Comparison of ENCODE assay signal across 8 cellular contexts in genomic region chr10:97701438-97702064, GRCh38. TPM values are rescaled to one million over a fixed set of nuclear protein-coding genes. Genes with fewer than 3 reads are reported as not detected.
DNase-seq lines count a peak whose midpoint lies in the region; ATAC-seq, FAIRE-seq and TF ChIP-seq lines count a peak whose summit lies in the region.

No MANE protein-coding gene starts in this region.

- TF ChIP-seq CTCF in Calu3 (IDR thresholded peaks at IDR 0.05; ENCODE audit: unreplicated experiment): no peak
- peak; percentile 87 to 91 (median 89) for TF ChIP-seq CTCF in GM12878 (IDR thresholded peaks at IDR 0.05 in 2 of 3, conservative IDR thresholded peaks at IDR 0.05 in 1 of 3; ENCODE audit: control insufficient read depth in 2 of 3, extremely low read depth in 1 of 3, insufficient read depth in 1 of 3, low read depth in 3 of 3, low read length in 3 of 3)

- H3K36me3 ChIP-seq in Karpas-422 (ENCODE audit: insufficient read depth, low read length) (no peaks in the 10 kb centered on the region), GM12878 (ENCODE audit: control insufficient read depth in 2 of 2, insufficient read depth in 2 of 2, low read length in 1 of 2) (no peaks in the 10 kb centered on the region), small intestine (ENCODE audit: control insufficient read depth in 2 of 2, insufficient read depth in 2 of 2, low read length in 2 of 2) (no peaks in the 10 kb centered on the region)

- in situ Hi-C loops in GM12878 (cut with MboI): no loop called here

- no peak overlapping the region for H3K9ac ChIP-seq in Karpas-422 (ENCODE audit: low read length)
- no peak overlapping the region for H3K9ac ChIP-seq in GM12878 (ENCODE audit: control insufficient read depth, insufficient read depth, low read length)

- no peaks in the 10 kb centered on the region for H3K4me1 Mint-ChIP-seq in Calu3 (ENCODE audit: low read depth, unreplicated experiment)

- no peak for TF ChIP-seq POLR2A in GM12878 (IDR thresholded peaks at IDR 0.05; ENCODE audit: low read depth, low read length)

- H3K4me3 ChIP-seq in Karpas-422 (ENCODE audit: low read length) (no peak overlapping the region), GM12878 (no peak overlapping the region), small intestine (ENCODE audit: low read depth in 1 of 2, low read length in 2 of 2) (no peak overlapping the region)

- TF ChIP-seq EP300 in GM12878 (IDR thresholded peaks at IDR 0.05; ENCODE audit: borderline replicate concordance in 1 of 2, control insufficient read depth in 1 of 2, low read depth in 2 of 2, low read length in 2 of 2): no peak

- H2AFZ ChIP-seq in Karpas-422 (ENCODE audit: low read length) (no peak overlapping the region), GM12878 (ENCODE audit: control insufficient read depth, low read depth, low read length) (no peak overlapping the region; the same call in 1 of the 2 replicates)

- SMC1A ChIA-PET in GM12878 (lab: Charles Lee; ENCODE audit: uncharacterized antibody, unreplicated experiment): interaction anchor here (1.0 to 6.4 kb wide), 11 partner anchors 8 to 340 kb away, joined by 4 to 38 read pairs (median 6); partner anchors contain the start of genes AVPI1 and ZFYVE27

- intact Hi-C loops in Calu3 (cut with micrococcal nuclease; ENCODE audit: unreplicated experiment) (loop anchor here (2.0 kb wide), 1 partner anchor 29 kb away; no protein-coding TSS in a partner anchor), GM12878 (cut with micrococcal nuclease; ENCODE audit: unreplicated experiment) (loop anchor here (1.0 to 10.0 kb wide), 2 partner anchors 30 to 343 kb away; no protein-coding TSS in a partner anchor)

- POLR2A ChIA-PET in GM12878 (lab: Charles Lee): interaction anchor here (0.8 to 1.2 kb wide), 3 partner anchors 19 to 35 kb away, joined by 3 to 6 read pairs (median 4); partner anchors contain the start of gene ZFYVE27

- no peak overlapping the region for H3K4me3 Mint-ChIP-seq in Calu3 (ENCODE audit: low read depth, unreplicated experiment)

- ATAC-seq in GM12878: peak; percentile 96

- no peak overlapping the region for H3K27ac Mint-ChIP-seq in Calu3 (ENCODE audit: unreplicated experiment)

- H3K9me3 ChIP-seq in Karpas-422 (ENCODE audit: low read length) (no peaks in the 10 kb centered on the region), GM12878 (replicated peaks; ENCODE audit: control insufficient read depth, insufficient read depth, low read length) (no peaks in the 10 kb centered on the region), small intestine (ENCODE audit: control insufficient read depth, low read depth) (no peaks in the 10 kb centered on the region)

- BruUV-seq in Calu3 (replicated peaks; lab: Mats Ljungman, UMichigan) (no TSS peak), GM12878 (replicated peaks; lab: Mats Ljungman, UMichigan) (no TSS peak)

- CTCF ChIA-PET in Calu3 (lab: Charles Lee): interaction anchor here (0.5 to 1.4 kb wide), 9 partner anchors 8 to 1963 kb away, joined by 4 to 19 read pairs (median 7); partner anchors contain the start of gene AVPI1
- CTCF ChIA-PET in GM12878 (lab: Yijun Ruan, JAX): interaction anchor here (0.6 to 14.9 kb wide), 28 partner anchors 8 to 1298 kb away, joined by 3 to 416 read pairs (median 4); partner anchors contain the start of genes ANKRD2, AVPI1, MARVELD1 and ZFYVE27

- H3K79me2 ChIP-seq in Karpas-422 (ENCODE audit: low read length): no peaks in the 10 kb centered on the region
- no peaks in the 10 kb centered on the region for H3K79me2 ChIP-seq in GM12878 (ENCODE audit: control insufficient read depth, insufficient read depth, low read length)

- no peaks in the 10 kb centered on the region for H3K9me3 Mint-ChIP-seq in Calu3 (ENCODE audit: low read depth, unreplicated experiment)

- H3K27me3 Mint-ChIP-seq in Calu3 (ENCODE audit: unreplicated experiment): no peaks in the 10 kb centered on the region

- no peak overlapping the region for H3K27ac ChIP-seq in Karpas-422 (ENCODE audit: low read length)
- H3K27ac ChIP-seq in GM12878 (ENCODE audit: control insufficient read depth, insufficient read depth): no peak overlapping the region
- no peak overlapping the region for H3K27ac ChIP-seq in small intestine (ENCODE audit: low read depth in 1 of 2, low read length in 1 of 2)

- RAD21 ChIA-PET in GM12878 (lab: Charles Lee; ENCODE audit: unreplicated experiment): interaction anchor here (0.5 to 3.9 kb wide), 17 partner anchors 8 to 341 kb away, joined by 3 to 24 read pairs (median 6); partner anchors contain the start of genes ANKRD2, AVPI1 and ZFYVE27

- H3K36me3 Mint-ChIP-seq in Calu3 (ENCODE audit: insufficient read depth, unreplicated experiment): no peaks in the 10 kb centered on the region

- no peaks in the 10 kb centered on the region for H3K9me2 ChIP-seq in Karpas-422 (replicated peaks; ENCODE audit: insufficient read depth, low read length)

- H3K4me2 ChIP-seq in Karpas-422 (ENCODE audit: low read depth, low read length, poor library complexity, severe bottlenecking) (no peak overlapping the region), GM12878 (ENCODE audit: control insufficient read depth, insufficient read depth) (no peak overlapping the region)

- H3K4me1 ChIP-seq in Karpas-422 (ENCODE audit: low read length) (no peaks in the 10 kb centered on the region), GM12878 (ENCODE audit: control insufficient read depth, insufficient read depth, low read length) (0 out of 2 replicates have a peak, but pooled peaks cover 3% of the 10 kb centered on the region), small intestine (ENCODE audit: control insufficient read depth in 2 of 2, insufficient read depth in 1 of 2, low read depth in 1 of 2, low read length in 1 of 2) (no peaks in the 10 kb centered on the region)

- 36% methylated on average over 11 of the region's 11 CpGs for WGBS in GM12878 (ENCODE audit: insufficient coverage, insufficient replicate concordance, low lambda C conversion rate, missing lambda C conversion rate)
- 40 to 44% (median 40%) methylated on average over 11 of the region's 11 CpGs for WGBS in small intestine, 3 donors

- H3K27me3 ChIP-seq in Karpas-422 (ENCODE audit: low read length) (no peaks in the 10 kb centered on the region), GM12878 (replicated peaks in 1 of 2; ENCODE audit: control insufficient read depth in 2 of 2, insufficient read depth in 2 of 2, low read length in 1 of 2) (no peaks in the 10 kb centered on the region; a peak in 2 of 4 replicates), small intestine (ENCODE audit: control insufficient read depth in 2 of 2, insufficient read depth in 2 of 2, low read length in 2 of 2) (no peaks in the 10 kb centered on the region)

- FAIRE-seq in GM12878 (lab: Jason Lieb, UNC) (peak; percentile 75), small intestine (lab: Jason Lieb, UNC) (no peak)

- peak; percentile 58 for DNase-seq in Calu3
- peak; percentile 85 for DNase-seq in GM19240 (ENCODE audit: insufficient read length, low spot score)
- DNase-seq in Karpas-422: peak; percentile 73
- DNase-seq in SHP77 treated with DMSO at 0.1 percent for 48 hours (lab: John Stamatoyannopoulos, UW): peak; percentile 21
- DNase-seq in GM12878 (ENCODE audit: low read depth, low spot score): no peak
- peak in 27 of 51 donors; percentile 5 to 78 (median 38) for DNase-seq in hypothalamus (lab: John Stamatoyannopoulos, UW)
- peak; percentile 81 for DNase-seq in small intestine
- no peak for DNase-seq in HuH-7 (ENCODE audit: low spot score)

- H4K20me1 ChIP-seq in Karpas-422 (ENCODE audit: insufficient read depth, low read depth, low read length) (no peaks in the 10 kb centered on the region), GM12878 (ENCODE audit: control insufficient read depth, insufficient read depth) (no peaks in the 10 kb centered on the region)

- peak; percentile 89 for TF ChIP-seq RAD21 in GM12878 (IDR thresholded peaks at IDR 0.05; ENCODE audit: insufficient read depth, low read depth, low read length)

RNA-seq across cellular contexts. Expression of gene MARVELD1, which starts 12.0 kb away (rescaled TPM):
- 18.1 and 20.2 TPM in 2 replicates for total RNA-seq in Calu3 (2022)
- not detected in 2 replicates for total RNA-seq in Karpas-422 (2014; rRNA removed; shearing (Covaris generic); ENCODE audit: low replicate concordance)
- total RNA-seq in GM12878 (2013; cell fraction: nucleolus; rRNA removed): 4.2 and 6.0 TPM in 2 replicates
- total RNA-seq in GM12878 (2014; rRNA removed): 2.8 TPM in 2 replicates
- total RNA-seq in GM12878 (2014; rRNA removed; fragmentation: Illumina TruSeq; extraction: Trizol): 2.6 and 3.5 TPM in 2 replicates
- 7.4 and 8.4 TPM in 2 replicates for total RNA-seq in GM12878 (2021)
- 1.2 TPM for polyA plus RNA-seq in GM12878 (2011; ENCODE audit: low read depth)
- 0.32 and 0.54 TPM in 2 replicates for polyA plus RNA-seq in GM12878 (2011; rRNA removed)
- 0.50 and 0.79 TPM in 2 replicates for polyA plus RNA-seq in GM12878 (2011; cell fraction: cytosol; rRNA removed)
- polyA plus RNA-seq in GM12878 (2011; cell fraction: nucleus; rRNA removed): 1.3 and 1.5 TPM in 2 replicates
- 1.5 and 2.2 TPM in 2 replicates for polyA plus RNA-seq in GM12878 (2012)
- polyA plus RNA-seq in GM12878 (2014; fragmentation: Illumina TruSeq; extraction: Trizol): 8.1 and 10.0 TPM in 2 replicates
- 1 to 10 TPM; 2.8 TPM for polyA plus RNA-seq in GM12878 (2014; fragmentation: Nextera tagmentation; extraction: Ambion mirVana)
- polyA plus RNA-seq in GM12878 (2014; rRNA removed): 6.0 and 7.0 TPM in 2 replicates
- polyA plus RNA-seq in GM12878 (2016; fragmentation: Nextera tagmentation; extraction: Ambion mirVana): 1 to 10 TPM; 2.7 to 3.6 TPM
- 0.15 and 0.21 TPM in 2 replicates for polyA minus RNA-seq in GM12878 (2011; rRNA and poly(A)+ RNA removed)
- polyA minus RNA-seq in GM12878 (2011; cell fraction: cytosol; rRNA and poly(A)+ RNA removed): 0.40 and 0.73 TPM in 2 replicates
- 0.38 and 0.48 TPM in 2 replicates for polyA minus RNA-seq in GM12878 (2011; cell fraction: nucleus; rRNA and poly(A)+ RNA removed)
- 10 to 100 TPM in 1 of 3 donors, 1 to 10 TPM in 2; 1.6 to 16.4 (median 4.0) TPM for polyA plus RNA-seq in small intestine

RNA-seq across cellular contexts. Expression of gene AVPI1, which starts 14.5 kb away (rescaled TPM):
- total RNA-seq in Calu3 (2022) (16.9 and 25.6 TPM in 2 replicates), GM12878 (2014; rRNA removed) (0.82 and 1.1 TPM in 2 replicates), GM12878 (2014; rRNA removed; fragmentation: Illumina TruSeq; extraction: Trizol) (0.37 and 0.63 TPM in 2 replicates), GM12878 (2021) (1.1 and 1.4 TPM in 2 replicates)
- not detected in 2 replicates for total RNA-seq in Karpas-422 (2014; rRNA removed; shearing (Covaris generic); ENCODE audit: low replicate concordance)
- total RNA-seq in GM12878 (2013; cell fraction: nucleolus; rRNA removed): 1.4 and 2.5 TPM in 2 replicates
- 1.2 TPM for polyA plus RNA-seq in GM12878 (2011; ENCODE audit: low read depth)
- polyA plus RNA-seq in GM12878 (2011; rRNA removed) (0.43 and 1.0 TPM in 2 replicates), GM12878 (2014; fragmentation: Illumina TruSeq; extraction: Trizol) (0.21 and 0.65 TPM in 2 replicates), GM12878 (2014; fragmentation: Nextera tagmentation; extraction: Ambion mirVana) (under 1 TPM; 0.08 to 0.13 TPM), GM12878 (2014; rRNA removed) (0.65 and 1.2 TPM in 2 replicates), GM12878 (2016; fragmentation: Nextera tagmentation; extraction: Ambion mirVana) (1 to 10 TPM; 1.3 to 1.4 TPM), small intestine (10 to 100 TPM; 18.2 to 48.9 (median 44.7) TPM)
- 1.4 and 1.9 TPM in 2 replicates for polyA plus RNA-seq in GM12878 (2011; cell fraction: cytosol; rRNA removed)
- polyA plus RNA-seq in GM12878 (2011; cell fraction: nucleus; rRNA removed): 0.73 and 0.83 TPM in 2 replicates
- polyA plus RNA-seq in GM12878 (2012): 1.2 and 1.6 TPM in 2 replicates
- polyA minus RNA-seq in GM12878 (2011; rRNA and poly(A)+ RNA removed): 0.66 and 0.93 TPM in 2 replicates
- 7.1 and 8.2 TPM in 2 replicates for polyA minus RNA-seq in GM12878 (2011; cell fraction: cytosol; rRNA and poly(A)+ RNA removed)
- polyA minus RNA-seq in GM12878 (2011; cell fraction: nucleus; rRNA and poly(A)+ RNA removed): 1.3 and 1.8 TPM in 2 replicates

RNA-seq across cellular contexts. Expression of gene ZFYVE27, which starts 35.4 kb away (rescaled TPM):
- 28.3 and 30.0 TPM in 2 replicates for total RNA-seq in Calu3 (2022)
- total RNA-seq in Karpas-422 (2014; rRNA removed; shearing (Covaris generic); ENCODE audit: low replicate concordance): 16.9 and 19.6 TPM in 2 replicates
- total RNA-seq in GM12878 (2013; cell fraction: nucleolus; rRNA removed): 105 and 111 TPM in 2 replicates
- 25.7 and 28.9 TPM in 2 replicates for total RNA-seq in GM12878 (2014; rRNA removed)
- total RNA-seq in GM12878 (2014; rRNA removed; fragmentation: Illumina TruSeq; extraction: Trizol): 14.5 and 16.4 TPM in 2 replicates
- total RNA-seq in GM12878 (2021): 23.7 and 25.3 TPM in 2 replicates
- 10.4 TPM for polyA plus RNA-seq in GM12878 (2011; ENCODE audit: low read depth)
- 20.3 and 28.2 TPM in 2 replicates for polyA plus RNA-seq in GM12878 (2011; rRNA removed)
- 26.9 and 33.5 TPM in 2 replicates for polyA plus RNA-seq in GM12878 (2011; cell fraction: cytosol; rRNA removed)
- 117 TPM in 2 replicates for polyA plus RNA-seq in GM12878 (2011; cell fraction: nucleus; rRNA removed)
- 18.7 and 19.2 TPM in 2 replicates for polyA plus RNA-seq in GM12878 (2012)
- polyA plus RNA-seq in GM12878 (2014; fragmentation: Illumina TruSeq; extraction: Trizol): 11.1 and 16.6 TPM in 2 replicates
- 1 to 10 TPM; 1.1 to 1.3 TPM for polyA plus RNA-seq in GM12878 (2014; fragmentation: Nextera tagmentation; extraction: Ambion mirVana)
- polyA plus RNA-seq in GM12878 (2014; rRNA removed): 26.2 and 26.3 TPM in 2 replicates
- polyA plus RNA-seq in GM12878 (2016; fragmentation: Nextera tagmentation; extraction: Ambion mirVana): 10 to 100 TPM; 20.8 to 22.1 TPM
- 21.9 and 42.0 TPM in 2 replicates for polyA minus RNA-seq in GM12878 (2011; rRNA and poly(A)+ RNA removed)
- polyA minus RNA-seq in GM12878 (2011; cell fraction: cytosol; rRNA and poly(A)+ RNA removed): 7.0 and 12.7 TPM in 2 replicates
- polyA minus RNA-seq in GM12878 (2011; cell fraction: nucleus; rRNA and poly(A)+ RNA removed): 46.1 and 55.0 TPM in 2 replicates
- polyA plus RNA-seq in small intestine: 10 to 100 TPM; 21.6 to 30.7 (median 28.6) TPM

Comparison
In these comparisons a context has a peak if more than half of its experiments do, and no peak if none do; other contexts are left out.
1. DNase-seq: peak in Calu3 (single experiment), GM19240 (single experiment), Karpas-422 (single experiment), SHP77 treated with DMSO at 0.1 percent for 48 hours (single experiment), hypothalamus (27 of 51) and small intestine (single experiment); none in GM12878 (single experiment) and HuH-7 (single experiment).